ENCODE assay signal across 18 cellular contexts in the genomic region with DNA sequence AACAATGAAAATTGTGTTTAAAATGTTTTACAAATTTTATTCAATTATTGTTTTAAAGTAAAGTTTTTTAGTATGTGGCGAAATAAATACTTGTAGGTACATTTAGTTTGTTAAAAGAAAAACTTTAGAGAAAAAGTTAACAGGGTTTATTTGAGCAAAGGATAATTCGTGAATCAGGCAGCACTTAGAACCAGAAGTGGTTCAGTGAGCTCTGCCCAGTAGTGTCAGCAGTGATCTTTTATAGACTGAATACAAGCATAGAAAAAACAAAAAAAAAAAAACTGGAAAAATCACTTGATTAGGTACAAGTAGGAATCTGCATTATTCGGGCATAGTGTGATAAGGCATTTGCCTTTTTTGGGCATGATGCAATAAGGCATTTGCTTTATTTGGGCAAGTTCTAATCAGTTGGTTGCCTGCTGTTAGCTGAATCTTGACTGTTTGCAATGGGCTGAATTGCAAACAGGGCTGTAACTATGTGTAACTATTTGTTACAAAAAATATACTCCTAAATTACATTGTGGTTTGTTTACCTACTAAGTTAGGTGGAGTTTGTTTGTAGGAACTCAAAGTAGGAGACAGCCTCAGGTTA.
A peak's percentile ranks its signal among the peaks of the same experiment; 100 is the strongest.
DNase-seq lines count a peak whose midpoint lies in the region; ATAC-seq and TF ChIP-seq lines count a peak whose summit lies in the region.
"Had no signal": no experiment of that assay in that cellular context is flagged by ENCODE, and none has a peak within 500 bp of the region (broad histone marks: within the 10 kb centered on the region; RNA-seq: fewer than 3 reads in every experiment).

No MANE protein-coding gene starts in this region.

- no peak overlapping the region for H2AFZ ChIP-seq in GM23338

- H3K4me3 ChIP-seq in GM23338 (no peak overlapping the region), LNCaP clone FGC (ENCODE audit: low read depth, low read length) (no peak overlapping the region), adipocyte (ENCODE audit: low read length) (no peak overlapping the region), mucosa of descending colon (no peak overlapping the region)

- H3K36me3 ChIP-seq in GM23338 (ENCODE audit: insufficient read depth), result no peaks in the 10 kb centered on the region
- no peaks in the 10 kb centered on the region for H3K36me3 ChIP-seq in adipocyte (ENCODE audit: control insufficient read depth, insufficient read depth, low read length, severe bottlenecking)
- no peaks in the 10 kb centered on the region for H3K36me3 ChIP-seq in mucosa of descending colon (ENCODE audit: low read depth)

- no peaks in the 10 kb centered on the region for H3K27me3 Mint-ChIP-seq in GM23338 (ENCODE audit: insufficient read depth, low read depth, poor library complexity)

- H3K9ac ChIP-seq in adipocyte (ENCODE audit: low read length), result no peak overlapping the region

- no peaks in the 10 kb centered on the region for H3K9me2 ChIP-seq in GM23338 (ENCODE audit: insufficient read depth)

- H3F3A ChIP-seq in GM23338 (replicated peaks; ENCODE audit: low read depth), result no peaks in the 10 kb centered on the region

- H3K4me2 ChIP-seq in GM23338, result no peak overlapping the region

- peak overlapping the region; percentile 78 for H3K27ac Mint-ChIP-seq in GM23338

- intact Hi-C loops in mucosa of descending colon (cut with DNase I, micrococcal nuclease), result no loop called here

- H3K9me3 Mint-ChIP-seq in GM23338, result no peaks in the 10 kb centered on the region

- no peak overlapping the region for H3K4me3 Mint-ChIP-seq in GM23338

- H3K79me2 ChIP-seq in GM23338 (replicated peaks; ENCODE audit: insufficient read depth), result no peaks in the 10 kb centered on the region

- H3K4me1 Mint-ChIP-seq in GM23338, result peaks cover 13% of the 10 kb centered on the region

- H3K4me1 ChIP-seq in GM23338 (ENCODE audit: insufficient read depth) (0 out of 2 replicates have a peak, but pooled peaks cover 5% of the 10 kb centered on the region), adipocyte (ENCODE audit: control insufficient read depth, insufficient read depth, low read length) (no peaks in the 10 kb centered on the region), mucosa of descending colon (ENCODE audit: low read depth) (no peaks in the 10 kb centered on the region)

- no peaks in the 10 kb centered on the region for H4K20me1 ChIP-seq in GM23338 (replicated peaks; ENCODE audit: insufficient read depth)

- peak; percentile 31 for DNase-seq in GM23338 (ENCODE audit: low spot score)
- peak; percentile 85 for DNase-seq in LNCaP clone FGC (ENCODE audit: low read depth)
- DNase-seq in adipocyte (ENCODE audit: low read depth), result peak; percentile 1
- no peak for DNase-seq in mucosa of descending colon
- DNase-seq in EL, result no peak
- DNase-seq in NCI-H128 (lab: John Stamatoyannopoulos, UW; ENCODE audit: unreplicated experiment), result no peak
- DNase-seq: AML-193, DMS79, Kasumi-1, NCI-H1436, NCI-H2107, NCI-H226, NCI-H526 treated with DMSO at 0.1 percent for 48 hours had no signal

- no peaks in the 10 kb centered on the region for H3K9me3 ChIP-seq in adipocyte (ENCODE audit: control insufficient read depth, low read length)
- no peaks in the 10 kb centered on the region for H3K9me3 ChIP-seq in mucosa of descending colon

- no peak for TF ChIP-seq CTCF in GM23338 (conservative IDR thresholded peaks at IDR 0.05; ENCODE audit: low read depth in 2 of 2)
- no peak for TF ChIP-seq CTCF in LNCaP clone FGC (IDR thresholded peaks at IDR 0.05; ENCODE audit: control insufficient read depth, extremely low read depth, insufficient read depth)
- TF ChIP-seq CTCF in mucosa of descending colon (IDR thresholded peaks at IDR 0.05), result no peak

- H3K36me3 Mint-ChIP-seq in GM23338 (ENCODE audit: low read depth), result no peaks in the 10 kb centered on the region

- ATAC-seq in GM23338 (peak; percentile 67), mucosa of descending colon (peak; percentile 63), GM19324 (IDR thresholded peaks at IDR 0.05; ENCODE audit: low FRiP score, unreplicated experiment) (no peak)
- ATAC-seq: Panc1, Right ventricle myocardium inferior, SK-N-SH treated with all-trans-retinoic acid at 6 μM for 48 hours had no signal

- no peak overlapping the region for H3K27ac ChIP-seq in GM23338 (ENCODE audit: low read depth)
- H3K27ac ChIP-seq: HL-60 had no signal

- H3K27me3 ChIP-seq in GM23338 (ENCODE audit: insufficient read depth), result no peaks in the 10 kb centered on the region
- H3K27me3 ChIP-seq in adipocyte (replicated peaks; ENCODE audit: control insufficient read depth, insufficient read depth, low read length), result no peaks in the 10 kb centered on the region

TF ChIP-seq in GM23338, 12 proteins besides CTCF, POLR2A, EP300 and RAD21 (continues in another document):
- TF ChIP-seq ZNF331 (CRISPR knock-in tag; IDR thresholded peaks at IDR 0.05; ENCODE audit: low read depth), result no peak
- TF ChIP-seq NANOG (IDR thresholded peaks at IDR 0.05; ENCODE audit: borderline replicate concordance), result no peak
- no peak for TF ChIP-seq STAT1 (IDR thresholded peaks at IDR 0.05; ENCODE audit: unreplicated experiment)
- TF ChIP-seq ZNF114 (CRISPR knock-in tag; IDR thresholded peaks at IDR 0.05), result no peak
- TF ChIP-seq, protein P1, sequence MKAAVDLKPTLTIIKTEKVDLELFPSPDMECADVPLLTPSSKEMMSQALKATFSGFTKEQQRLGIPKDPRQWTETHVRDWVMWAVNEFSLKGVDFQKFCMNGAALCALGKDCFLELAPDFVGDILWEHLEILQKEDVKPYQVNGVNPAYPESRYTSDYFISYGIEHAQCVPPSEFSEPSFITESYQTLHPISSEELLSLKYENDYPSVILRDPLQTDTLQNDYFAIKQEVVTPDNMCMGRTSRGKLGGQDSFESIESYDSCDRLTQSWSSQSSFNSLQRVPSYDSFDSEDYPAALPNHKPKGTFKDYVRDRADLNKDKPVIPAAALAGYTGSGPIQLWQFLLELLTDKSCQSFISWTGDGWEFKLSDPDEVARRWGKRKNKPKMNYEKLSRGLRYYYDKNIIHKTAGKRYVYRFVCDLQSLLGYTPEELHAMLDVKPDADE (IDR thresholded peaks at IDR 0.05), result no peak
- no peak for TF ChIP-seq EZH2 (IDR thresholded peaks at IDR 0.05; ENCODE audit: low read depth, unreplicated experiment)
- no peak for TF ChIP-seq POLR2AphosphoS5 (IDR thresholded peaks at IDR 0.05; ENCODE audit: low read depth)
- no peak for TF ChIP-seq EZH2phosphoT487 (IDR thresholded peaks at IDR 0.05; ENCODE audit: unreplicated experiment)
- TF ChIP-seq JUNB (IDR thresholded peaks at IDR 0.05; ENCODE audit: unreplicated experiment), result no peak
- TF ChIP-seq CREB1 (CRISPR knock-in tag; IDR thresholded peaks at IDR 0.05; ENCODE audit: low read depth), result no peak
- TF ChIP-seq, protein P2, sequence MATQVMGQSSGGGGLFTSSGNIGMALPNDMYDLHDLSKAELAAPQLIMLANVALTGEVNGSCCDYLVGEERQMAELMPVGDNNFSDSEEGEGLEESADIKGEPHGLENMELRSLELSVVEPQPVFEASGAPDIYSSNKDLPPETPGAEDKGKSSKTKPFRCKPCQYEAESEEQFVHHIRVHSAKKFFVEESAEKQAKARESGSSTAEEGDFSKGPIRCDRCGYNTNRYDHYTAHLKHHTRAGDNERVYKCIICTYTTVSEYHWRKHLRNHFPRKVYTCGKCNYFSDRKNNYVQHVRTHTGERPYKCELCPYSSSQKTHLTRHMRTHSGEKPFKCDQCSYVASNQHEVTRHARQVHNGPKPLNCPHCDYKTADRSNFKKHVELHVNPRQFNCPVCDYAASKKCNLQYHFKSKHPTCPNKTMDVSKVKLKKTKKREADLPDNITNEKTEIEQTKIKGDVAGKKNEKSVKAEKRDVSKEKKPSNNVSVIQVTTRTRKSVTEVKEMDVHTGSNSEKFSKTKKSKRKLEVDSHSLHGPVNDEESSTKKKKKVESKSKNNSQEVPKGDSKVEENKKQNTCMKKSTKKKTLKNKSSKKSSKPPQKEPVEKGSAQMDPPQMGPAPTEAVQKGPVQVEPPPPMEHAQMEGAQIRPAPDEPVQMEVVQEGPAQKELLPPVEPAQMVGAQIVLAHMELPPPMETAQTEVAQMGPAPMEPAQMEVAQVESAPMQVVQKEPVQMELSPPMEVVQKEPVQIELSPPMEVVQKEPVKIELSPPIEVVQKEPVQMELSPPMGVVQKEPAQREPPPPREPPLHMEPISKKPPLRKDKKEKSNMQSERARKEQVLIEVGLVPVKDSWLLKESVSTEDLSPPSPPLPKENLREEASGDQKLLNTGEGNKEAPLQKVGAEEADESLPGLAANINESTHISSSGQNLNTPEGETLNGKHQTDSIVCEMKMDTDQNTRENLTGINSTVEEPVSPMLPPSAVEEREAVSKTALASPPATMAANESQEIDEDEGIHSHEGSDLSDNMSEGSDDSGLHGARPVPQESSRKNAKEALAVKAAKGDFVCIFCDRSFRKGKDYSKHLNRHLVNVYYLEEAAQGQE (IDR thresholded peaks at IDR 0.05; ENCODE audit: unreplicated experiment), result no peak

Comparison
In these comparisons a context has a peak if more than half of its experiments do, and no peak if none do; other contexts are left out.
1. DNase-seq: peak in GM23338 (single experiment), LNCaP clone FGC (single experiment) and adipocyte (single experiment); none in mucosa of descending colon (0 of 3), EL (single experiment) and NCI-H128 (single experiment).